ENCODE assay signal across 20 cellular contexts in the genomic region with DNA sequence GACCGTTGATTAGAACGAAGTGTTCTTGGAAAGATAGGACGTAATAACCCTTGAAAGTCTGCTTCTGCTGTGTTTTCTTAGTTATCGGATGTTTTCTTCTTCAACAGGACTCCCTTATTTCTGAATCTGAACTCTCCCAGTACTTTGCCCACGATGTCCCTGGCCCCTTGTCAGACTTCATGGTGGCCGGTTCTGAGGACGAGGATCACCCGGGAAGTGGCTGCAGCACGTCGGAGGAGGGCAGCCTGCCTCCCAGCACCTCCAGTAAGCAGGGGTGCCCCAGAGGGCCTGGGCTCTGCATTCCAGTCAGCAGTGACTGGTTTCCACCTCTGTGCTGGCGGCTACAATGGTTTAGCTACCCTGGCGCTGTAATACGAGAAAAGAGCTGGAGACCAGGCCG.
DNase-seq lines count a peak whose midpoint lies in the region; ATAC-seq, FAIRE-seq and TF ChIP-seq lines count a peak whose summit lies in the region.
"Had no signal": no experiment of that assay in that cellular context is flagged by ENCODE, and none has a peak within 500 bp of the region (broad histone marks: within the 10 kb centered on the region; RNA-seq: fewer than 3 reads in every experiment).

No MANE protein-coding gene starts in this region.

- H3K36me3 ChIP-seq in left ventricle myocardium inferior (peaks cover 78% of the 10 kb centered on the region), astrocyte (ENCODE audit: insufficient read depth, low read length) (no peaks in the 10 kb centered on the region), ovary (no peaks in the 10 kb centered on the region), H7 (replicated peaks; ENCODE audit: control insufficient read depth, insufficient read depth, low read length) (peaks cover 1% of the 10 kb centered on the region; the same call in 1 of the 2 replicates), OCI-LY7 (ENCODE audit: insufficient read depth, low read length) (peaks cover 15% of the 10 kb centered on the region), right atrium auricular region (peaks cover 33% of the 10 kb centered on the region)
- H3K36me3 ChIP-seq: BLaER1 had no signal

- peaks cover 7% of the 10 kb centered on the region for H3K36me3 Mint-ChIP-seq in astrocyte (ENCODE audit: low read depth, unreplicated experiment)
- H3K36me3 Mint-ChIP-seq: CD14-positive monocyte; CD4-positive, alpha-beta memory T cell had no signal

- WGBS in ovary, 3 donors, result 34 to 55% (median 37%) methylated on average over 14 of the region's 14 CpGs

- H3K4me3 ChIP-seq in left ventricle myocardium inferior (no peak overlapping the region), astrocyte (ENCODE audit: insufficient read depth, low read depth, low read length) (no peak overlapping the region), ovary (no peak overlapping the region), H7 (ENCODE audit: insufficient read depth, low read depth, low read length) (no peak overlapping the region), OCI-LY7 (ENCODE audit: low read depth, low read length, poor library complexity, severe bottlenecking) (no peak overlapping the region), right atrium auricular region (no peak overlapping the region)
- H3K4me3 ChIP-seq: BLaER1 had no signal

- peak overlapping the region; percentile 59 for H3K27ac Mint-ChIP-seq in astrocyte (ENCODE audit: unreplicated experiment)
- H3K27ac Mint-ChIP-seq: CD14-positive monocyte; CD4-positive, alpha-beta memory T cell had no signal

- H2AFZ ChIP-seq in astrocyte (ENCODE audit: low read depth, low read length) (no peak overlapping the region), OCI-LY7 (ENCODE audit: low read length) (no peak overlapping the region)

- H3K9me3 ChIP-seq in left ventricle myocardium inferior (replicated peaks) (no peaks in the 10 kb centered on the region), astrocyte (ENCODE audit: insufficient read depth, low read depth, low read length) (no peaks in the 10 kb centered on the region), ovary (no peaks in the 10 kb centered on the region), OCI-LY7 (ENCODE audit: low read length) (no peaks in the 10 kb centered on the region), right atrium auricular region (no peaks in the 10 kb centered on the region)
- H3K9me3 ChIP-seq: BLaER1 had no signal

- no peaks in the 10 kb centered on the region for H3K9me2 ChIP-seq in OCI-LY7 (ENCODE audit: insufficient read depth, low read length)

- DNase-seq in left ventricle myocardium inferior (no peak), Right ventricle myocardium inferior (ENCODE audit: missing footprints) (no peak), astrocyte (ENCODE audit: low read depth) (no peak), ovary (peak in 2 of 5 donors; percentile 45 to 63), H7 (no peak), OCI-LY7 (ENCODE audit: low spot score) (no peak), substantia nigra (lab: John Stamatoyannopoulos, UW) (no peak), right atrium auricular region (ENCODE audit: low spot score) (no peak)
- DNase-seq: 8988T; CD4-positive, alpha-beta memory T cell; DMS153; DMS79; GDM1; GOT3; H9 had no signal

- TF ChIP-seq CTCF in left ventricle myocardium inferior (IDR thresholded peaks at IDR 0.05; ENCODE audit: borderline replicate concordance), result no peak
- no peak for TF ChIP-seq CTCF in astrocyte (IDR thresholded peaks at IDR 0.05; ENCODE audit: insufficient read depth, low read depth, low read length)
- TF ChIP-seq CTCF in ovary (IDR thresholded peaks at IDR 0.05), result no peak
- no peak for TF ChIP-seq CTCF in OCI-LY7 (conservative IDR thresholded peaks at IDR 0.05; ENCODE audit: low read length)
- no peak for TF ChIP-seq CTCF in right atrium auricular region (IDR thresholded peaks at IDR 0.05)

- no peak overlapping the region for H3K4me3 Mint-ChIP-seq in astrocyte (ENCODE audit: unreplicated experiment)
- H3K4me3 Mint-ChIP-seq: CD14-positive monocyte; CD4-positive, alpha-beta memory T cell; H9 had no signal

- peaks cover 35% of the 10 kb centered on the region for H3K4me1 ChIP-seq in left ventricle myocardium inferior
- no peaks in the 10 kb centered on the region for H3K4me1 ChIP-seq in astrocyte (ENCODE audit: insufficient read depth, low read length)
- H3K4me1 ChIP-seq in ovary (ENCODE audit: insufficient read depth), result peaks cover 4% of the 10 kb centered on the region
- no peaks in the 10 kb centered on the region for H3K4me1 ChIP-seq in OCI-LY7 (ENCODE audit: insufficient read depth, low read length, poor library complexity, severe bottlenecking)
- peaks cover 0 to 8% of the 10 kb centered on the region in 2 donors for H3K4me1 ChIP-seq in right atrium auricular region
- H3K4me1 ChIP-seq: BLaER1 had no signal

- ATAC-seq in Right ventricle myocardium inferior, result no peak
- ATAC-seq: HepG2 had no signal

- H3K4me2 ChIP-seq in astrocyte (ENCODE audit: low read length), result no peak overlapping the region
- H3K4me2 ChIP-seq in OCI-LY7 (ENCODE audit: low read length), result no peak overlapping the region
- H3K4me2 ChIP-seq: BLaER1 had no signal

- CTCF ChIA-PET in OCI-LY7 (lab: Charles Lee; ENCODE audit: unreplicated experiment), result no interaction called here

- no peak overlapping the region for H3K9ac ChIP-seq in astrocyte (ENCODE audit: low read length)
- H3K9ac ChIP-seq: BLaER1 had no signal

- POLR2A ChIA-PET in OCI-LY7 (lab: Charles Lee), result no interaction called here

- H4K20me1 ChIP-seq in astrocyte (ENCODE audit: insufficient read depth, low read length) (no peaks in the 10 kb centered on the region), OCI-LY7 (ENCODE audit: insufficient read depth, low read length) (no peaks in the 10 kb centered on the region)
- H4K20me1 ChIP-seq: BLaER1 had no signal

- H3K27me3 ChIP-seq in left ventricle myocardium inferior (ENCODE audit: low read depth) (no peaks in the 10 kb centered on the region), astrocyte (ENCODE audit: insufficient read depth, low read length) (no peaks in the 10 kb centered on the region), ovary (no peaks in the 10 kb centered on the region), H7 (ENCODE audit: control insufficient read depth, insufficient read depth, low read length) (no peaks in the 10 kb centered on the region), right atrium auricular region (no peaks in the 10 kb centered on the region)
- H3K27me3 ChIP-seq: BLaER1 had no signal

- H3K27ac ChIP-seq in left ventricle myocardium inferior (replicated peaks) (peak overlapping the region; percentile 4), astrocyte (ENCODE audit: low read depth, low read length) (no peak overlapping the region), ovary (peak overlapping the region; percentile 16 to 23), OCI-LY7 (ENCODE audit: low read depth, low read length, poor library complexity, severe bottlenecking) (no peak overlapping the region), substantia nigra (ENCODE audit: low read depth, low read length, poor library complexity, severe bottlenecking) (no peak overlapping the region), right atrium auricular region (no peak overlapping the region)
- H3K27ac ChIP-seq: BLaER1 had no signal

- no peak for TF ChIP-seq EP300 in ovary (IDR thresholded peaks at IDR 0.05)

- H3K79me2 ChIP-seq in astrocyte (ENCODE audit: insufficient read depth, low read length) (no peaks in the 10 kb centered on the region), OCI-LY7 (ENCODE audit: insufficient read depth, low read depth, low read length) (no peaks in the 10 kb centered on the region)

- no peak for TF ChIP-seq POLR2A in ovary (IDR thresholded peaks at IDR 0.05)

- FAIRE-seq in astrocyte (lab: Jason Lieb, UNC), result no peak
- FAIRE-seq: GM12892, GM18507, HepG2 had no signal

- no peaks in the 10 kb centered on the region for H3K9me3 Mint-ChIP-seq in astrocyte (ENCODE audit: unreplicated experiment)
- H3K9me3 Mint-ChIP-seq: CD14-positive monocyte; CD4-positive, alpha-beta memory T cell; H9 had no signal

- BruUV-seq in OCI-LY7 (replicated peaks; lab: Mats Ljungman, UMichigan), result no TSS peak

- H3K27me3 Mint-ChIP-seq in astrocyte (ENCODE audit: low read depth, unreplicated experiment), result no peaks in the 10 kb centered on the region

- intact Hi-C loops in left ventricle myocardium inferior (cut with micrococcal nuclease), result no loop called here
- intact Hi-C loops in Right ventricle myocardium inferior (cut with DNase I), result no loop called here
- intact Hi-C loops in ovary (cut with DNase I), result loop anchor here in 1 of 4 donors (10.0 kb wide), 1 partner anchor 137 kb away; no protein-coding TSS in a partner anchor
- intact Hi-C loops in OCI-LY7 (cut with micrococcal nuclease; ENCODE audit: unreplicated experiment), result no loop called here

- peaks cover 8% of the 10 kb centered on the region for H3K4me1 Mint-ChIP-seq in astrocyte (ENCODE audit: low read depth, unreplicated experiment)
- H3K4me1 Mint-ChIP-seq: CD14-positive monocyte; CD4-positive, alpha-beta memory T cell; H9 had no signal

Comparison
In these comparisons a context has a peak if more than half of its experiments do, and no peak if none do; other contexts are left out.
1. H3K27ac ChIP-seq: peak in left ventricle myocardium inferior (single experiment) and ovary (2 of 2); none in astrocyte (single experiment), OCI-LY7 (single experiment), substantia nigra (single experiment) and right atrium auricular region (0 of 2).